ENCODE assay signal across 24 cellular contexts in the genomic region with DNA sequence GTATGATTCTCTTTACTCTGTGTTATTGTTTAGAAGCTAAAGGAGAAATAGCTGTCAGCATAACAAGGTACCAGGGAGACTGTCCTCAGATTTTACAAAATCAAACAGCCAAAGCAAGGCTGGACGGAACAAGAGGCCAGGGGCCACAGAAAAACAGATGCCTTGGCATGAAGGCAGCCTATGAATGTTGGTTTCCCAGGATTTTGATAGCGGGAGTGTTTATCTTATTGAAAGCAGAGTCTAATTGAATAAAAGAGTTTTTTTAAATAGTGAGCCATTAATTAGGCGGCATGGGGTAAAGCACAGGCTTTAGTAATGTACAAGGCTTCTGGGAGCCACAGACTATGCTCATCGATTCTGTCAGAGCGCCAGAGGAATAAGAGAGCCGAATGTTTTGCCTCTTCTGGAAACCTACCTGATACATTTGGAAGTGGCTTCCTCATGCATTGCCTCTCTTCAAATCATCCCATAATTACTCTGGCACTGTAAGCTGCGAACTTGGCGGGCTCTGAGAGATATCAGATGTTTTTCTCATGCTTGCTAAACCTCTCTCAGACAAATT. TPM values are rescaled to one million over a fixed set of nuclear protein-coding genes. Genes with fewer than 3 reads are reported as not detected.
DNase-seq lines count a peak whose midpoint lies in the region; ATAC-seq and TF ChIP-seq lines count a peak whose summit lies in the region.
"Had no signal": no experiment of that assay in that cellular context is flagged by ENCODE, and none has a peak within 500 bp of the region (broad histone marks: within the 10 kb centered on the region; RNA-seq: fewer than 3 reads in every experiment).

No MANE protein-coding gene starts in this region.

- H3K4me3 ChIP-seq in BE2C (ENCODE audit: low read depth, low read length) (peak overlapping the region; percentile 30), A673 (ENCODE audit: low read depth, low read length, poor library complexity, severe bottlenecking) (no peak overlapping the region)
- H3K4me3 ChIP-seq: A549, BLaER1, GM12878, SK-N-MC had no signal

- TF ChIP-seq CTCF in BE2C (IDR thresholded peaks at IDR 0.05; ENCODE audit: low read depth, low read length) (no peak), GM13977 (IDR thresholded peaks at IDR 0.05; ENCODE audit: extremely low read depth, insufficient read depth, missing control alignments) (no peak), A673 (conservative IDR thresholded peaks at IDR 0.05; ENCODE audit: low read depth, low read length) (no peak)

- H3K36me3 ChIP-seq in BE2C (no peaks in the 10 kb centered on the region), A673 (ENCODE audit: insufficient read depth, low read length, poor library complexity, severe bottlenecking) (no peaks in the 10 kb centered on the region)
- H3K36me3 ChIP-seq: BLaER1 had no signal

- intact Hi-C loops in A673 (cut with micrococcal nuclease; ENCODE audit: unreplicated experiment), result no loop called here

- no peak overlapping the region for H3K27ac ChIP-seq in A673 (ENCODE audit: low read depth, low read length, poor library complexity, severe bottlenecking)
- H3K27ac ChIP-seq: A549, BLaER1, RWPE1, SK-N-MC had no signal

- H3K27me3 ChIP-seq in BE2C (no peaks in the 10 kb centered on the region), A673 (replicated peaks; ENCODE audit: insufficient read depth, low read depth, low read length, poor library complexity) (no peaks in the 10 kb centered on the region)
- H3K27me3 ChIP-seq: BLaER1 had no signal

- DNase-seq in BE2C (peak; percentile 63), NCI-H1105 (lab: John Stamatoyannopoulos, UW) (peak; percentile 61), NCI-H446 treated with DMSO at 0.1 percent for 48 hours (lab: John Stamatoyannopoulos, UW) (peak; percentile 87), fibroblast of gingiva (ENCODE audit: low read depth) (peak; percentile 16), GM13977 (ENCODE audit: low spot score) (no peak), A673 (ENCODE audit: low spot score) (no peak)
- DNase-seq: CD4-positive, alpha-beta T cell; COR-L47; DND-41; H7; NCI-H1417 treated with DMSO at 0.1 percent for 48 hours; NCI-H2081; NK-92 treated with Interleukin-12 subunit alpha and Interleukin-12 subunit beta, amount 100 ng/mL, for 24 hours; SHP77 treated with DMSO at 0.1 percent for 48 hours; T-cell had no signal

- peaks cover 37% of the 10 kb centered on the region for H3K4me1 ChIP-seq in BE2C
- no peaks in the 10 kb centered on the region for H3K4me1 ChIP-seq in A673 (ENCODE audit: insufficient read depth, low read length, poor library complexity, severe bottlenecking)
- H3K4me1 ChIP-seq: BLaER1 had no signal

- BruUV-seq in A673 (replicated peaks; lab: Mats Ljungman, UMichigan), result no TSS peak

- POLR2A ChIA-PET in A673 (lab: Charles Lee; ENCODE audit: low non-redundant PET), result no interaction called here

- in situ Hi-C loops in GM13977 (cut with MboI; ENCODE audit: low pct_unique_long_range_greater_than_20kb, low sequenced_read_pairs, unreplicated experiment), result no loop called here

- ATAC-seq in HG03039 (IDR thresholded peaks at IDR 0.05; ENCODE audit: unreplicated experiment) (no peak), HG02970 (IDR thresholded peaks at IDR 0.05; ENCODE audit: low FRiP score, unreplicated experiment) (no peak)
- ATAC-seq: A549, GM12878, T-cell had no signal

- CTCF ChIA-PET in A673 (lab: Charles Lee), result no interaction called here

- no peaks in the 10 kb centered on the region for H3K9me3 ChIP-seq in BE2C
- no peaks in the 10 kb centered on the region for H3K9me3 ChIP-seq in A673 (ENCODE audit: low read depth, low read length, poor library complexity, severe bottlenecking)
- H3K9me3 ChIP-seq: A549, BLaER1 had no signal

RNA-seq across cellular contexts. Expression of a gene that starts 30.4 kb away (rescaled TPM):
- not detected for polyA plus RNA-seq in BE2C (2012; ENCODE audit: insufficient read depth, insufficient read length, low read depth)
- not detected in 2 replicates for total RNA-seq in A673 (2021)
- total RNA-seq: CD4-positive, alpha-beta T cell; GM12878; H7; NCI-H460; T-cell had no signal
- polyA plus RNA-seq: A549, GM12878, IgD-negative memory B cell had no signal

Comparison
In these comparisons a context has a peak if more than half of its experiments do, and no peak if none do; other contexts are left out.
1. DNase-seq: peak in BE2C (single experiment), NCI-H1105 (single experiment), NCI-H446 treated with DMSO at 0.1 percent for 48 hours (single experiment) and fibroblast of gingiva (single experiment); none in GM13977 (single experiment) and A673 (single experiment).